ENCODE assay signal across 8 cellular contexts in genomic region chr3:190321789-190322603, GRCh38. TPM values are rescaled to one million over a fixed set of nuclear protein-coding genes. Genes with fewer than 3 reads are reported as not detected.
DNase-seq lines count a peak whose midpoint lies in the region; ATAC-seq and TF ChIP-seq lines count a peak whose summit lies in the region.

Gene CLDN1 (minus strand): TSS chr3:190322446. CDS start chr3:190322206, 240 bp downstream.

- no peak within 1 kb of the TSS for H3K27ac ChIP-seq in CD4-positive, CD25-positive, alpha-beta regulatory T cell (ENCODE audit: insufficient read depth, low read length, poor library complexity, severe bottlenecking)
- H3K27ac ChIP-seq in PC-3 (ENCODE audit: low read length): no peak within 1 kb of the TSS

- H3K4me2 ChIP-seq in PC-3 (ENCODE audit: low read length): peak within 1 kb of the TSS; percentile 94

- H3K27me3 ChIP-seq in CD4-positive, CD25-positive, alpha-beta regulatory T cell (ENCODE audit: control insufficient read depth, insufficient read depth, low read length): peaks cover 24% of the 10 kb centered on the region
- no peaks in the 10 kb centered on the region for H3K27me3 ChIP-seq in PC-3 (ENCODE audit: low read length)

- H3K9me3 Mint-ChIP-seq in CD4-positive, CD25-positive, alpha-beta regulatory T cell: peaks cover 0 to 3% (median 0%) of the 10 kb centered on the region in 7 donors

- H3K36me3 ChIP-seq in CD4-positive, CD25-positive, alpha-beta regulatory T cell (ENCODE audit: control insufficient read depth, insufficient read depth, low read length): no peaks in the 10 kb centered on the region
- H3K36me3 ChIP-seq in PC-3 (ENCODE audit: low read depth, low read length): no peaks in the 10 kb centered on the region

- H4K20me1 ChIP-seq in PC-3 (ENCODE audit: low read length): no peaks in the 10 kb centered on the region

- peaks cover 4% of the 10 kb centered on the region for H3F3A ChIP-seq in PC-3 (ENCODE audit: low read length, unreplicated experiment)

- H3K79me2 ChIP-seq in PC-3 (ENCODE audit: low read length): peaks cover 31% of the 10 kb centered on the region

- ATAC-seq in CD4-positive, CD25-positive, alpha-beta regulatory T cell (ENCODE audit: low read depth in 2 of 2): peak; percentile 66 to 74
- ATAC-seq in GM19397 (IDR thresholded peaks at IDR 0.05; ENCODE audit: unreplicated experiment) (peak; percentile 84), HG03520 (IDR thresholded peaks at IDR 0.05; ENCODE audit: unreplicated experiment) (peak; percentile 84), PC-3 (peak; percentile 92)

- no peaks in the 10 kb centered on the region for H3K9me3 ChIP-seq in CD4-positive, CD25-positive, alpha-beta regulatory T cell (ENCODE audit: control insufficient read depth in 2 of 2, low read length in 2 of 2)
- H3K9me3 ChIP-seq in PC-3 (ENCODE audit: low read length): no peaks in the 10 kb centered on the region

- H3K9me2 ChIP-seq in PC-3 (replicated peaks; ENCODE audit: low read length): no peaks in the 10 kb centered on the region

- H3K4me3 ChIP-seq in CD4-positive, CD25-positive, alpha-beta regulatory T cell (ENCODE audit: low read depth, low read length): no peak within 1 kb of the TSS
- peak within 1 kb of the TSS; percentile 69 for H3K4me3 ChIP-seq in PC-3 (ENCODE audit: low read length)

- no peaks in the 10 kb centered on the region for H3K36me3 Mint-ChIP-seq in CD4-positive, CD25-positive, alpha-beta regulatory T cell

- POLR2A ChIA-PET in PC-3 (lab: Charles Lee; ENCODE audit: unreplicated experiment): interaction anchor here (0.6 to 0.9 kb wide), 3 partner anchors 59 to 98 kb away, joined by 3 to 6 read pairs (median 3); no protein-coding TSS in a partner anchor

- peaks cover 0 to 26% (median 7%) of the 10 kb centered on the region in 4 donors for H3K4me1 Mint-ChIP-seq in CD4-positive, CD25-positive, alpha-beta regulatory T cell

- peak within 1 kb of the TSS; percentile 78 for H2AFZ ChIP-seq in PC-3 (ENCODE audit: low read length)

- peaks cover 33% of the 10 kb centered on the region for H3K27me3 Mint-ChIP-seq in CD4-positive, CD25-positive, alpha-beta regulatory T cell

- peak; percentile 35 to 63 (median 62) for DNase-seq in CD4-positive, CD25-positive, alpha-beta regulatory T cell
- DNase-seq in PC-3 (peak; percentile 80), fibroblast of gingiva (ENCODE audit: low read depth) (peak; percentile 59), myocyte (ENCODE audit: low read depth) (peak; percentile 80)
- peak; percentile 50 to 53 for DNase-seq in activated T-helper 1 cell treated with anti-CD3 and anti-CD28 coated beads, Interleukin-2, amount 50 U/mL, for 16 hours (ENCODE audit: low read depth in 1 of 2, low spot score in 1 of 2)
- DNase-seq in stimulated activated CD8-positive, alpha-beta memory T cell treated with anti-CD3 and anti-CD28 coated beads, Interleukin-7, amount 100 ng/mL, for 1 hour (ENCODE audit: low read depth in 2 of 2): peak; percentile 17 to 52

- H3K4me1 ChIP-seq in CD4-positive, CD25-positive, alpha-beta regulatory T cell (ENCODE audit: control insufficient read depth, insufficient read depth, low read length, poor library complexity, severe bottlenecking): peaks cover 8% of the 10 kb centered on the region
- peaks cover 20% of the 10 kb centered on the region for H3K4me1 ChIP-seq in PC-3 (ENCODE audit: insufficient read depth, low read length)

- intact Hi-C loops in PC-3 (cut with micrococcal nuclease): loop anchor here (1.0 to 5.0 kb wide), 7 partner anchors 23 to 361 kb away; no protein-coding TSS in a partner anchor

- peak within 1 kb of the TSS; percentile 14; the same call in 1 of the 2 replicates for H3K9ac ChIP-seq in PC-3 (ENCODE audit: low read length)

- peak within 1 kb of the TSS; percentile 59 to 83 (median 72) for H3K4me3 Mint-ChIP-seq in CD4-positive, CD25-positive, alpha-beta regulatory T cell

- CTCF ChIA-PET in PC-3 (lab: Charles Lee): interaction anchor here (0.5 to 2.5 kb wide), 10 partner anchors 17 to 361 kb away, joined by 3 to 32 read pairs (median 4); no protein-coding TSS in a partner anchor

- peak; percentile 92 for TF ChIP-seq CTCF in PC-3 (conservative IDR thresholded peaks at IDR 0.05; ENCODE audit: low read depth, low read length)

- peak within 1 kb of the TSS in 1 of 3 donors; percentile 38 for H3K27ac Mint-ChIP-seq in CD4-positive, CD25-positive, alpha-beta regulatory T cell

- TSS peak; percentile 45 for BruUV-seq in PC-3 (replicated peaks; lab: Mats Ljungman, UMichigan)

RNA-seq across cellular contexts. Expression of gene CLDN1, which starts in this region (rescaled TPM):
- 0.39 TPM for total RNA-seq in CD4-positive, CD25-positive, alpha-beta regulatory T cell
- under 1 TPM in 1 of 4 donors, not detected in 3; 0.08 TPM for polyA plus RNA-seq in CD4-positive, CD25-positive, alpha-beta regulatory T cell
- total RNA-seq in PC-3 (2014; rRNA removed): 6.8 and 9.6 TPM in 2 replicates
- total RNA-seq in myocyte: 0.40 and 0.62 TPM in 2 replicates
- polyA plus RNA-seq in myocyte (2012): 3.3 TPM

Comparison
In these comparisons a context has a peak if more than half of its experiments do, and no peak if none do; other contexts are left out.
1. Peak in DNase-seq and ATAC-seq in CD4-positive, CD25-positive, alpha-beta regulatory T cell; RNA of the gene not detected or under 1 TPM.